In the genomic region with DNA sequence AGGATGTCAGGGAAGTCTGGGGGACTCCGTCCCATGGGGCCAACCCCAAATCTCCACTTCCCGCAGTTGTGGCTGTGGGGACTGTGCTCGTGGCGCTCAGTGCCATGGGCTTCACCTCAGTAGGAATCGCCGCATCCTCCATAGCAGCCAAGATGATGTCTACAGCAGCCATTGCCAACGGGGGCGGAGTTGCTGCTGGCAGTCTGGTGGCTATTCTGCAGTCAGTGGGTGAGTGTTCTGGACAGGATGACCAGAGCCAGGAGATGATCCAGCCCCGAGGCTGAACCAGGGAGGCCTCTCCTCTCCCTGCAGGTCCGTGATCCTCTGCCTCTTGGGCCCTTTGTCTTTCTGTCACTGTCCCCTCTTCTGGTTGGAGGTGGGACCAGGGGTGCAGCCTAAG, we compare ENCODE assay signal across 23 cellular contexts.
"Had no signal": no experiment of that assay in that cellular context is flagged by ENCODE, and none has a peak within 500 bp of the region (broad histone marks: within the 10 kb centered on the region; RNA-seq: fewer than 3 reads in every experiment).

No MANE protein-coding gene starts in this region.

- H3K27ac ChIP-seq: esophagus squamous epithelium, prostate gland, suprapubic skin, tibial nerve had no signal

- H3K4me1 Mint-ChIP-seq: activated B cell treated with CpG ODN at 0.5 μM for 24 hours; activated CD4-positive, alpha-beta T cell treated with anti-CD3 and anti-CD28 coated beads for 36 hours; central memory CD8-positive, alpha-beta T cell; stimulated activated naive CD8-positive, alpha-beta T cell treated with anti-CD3 and anti-CD28 coated beads, Interleukin-15, amount 100 ng/mL, for 72 hours; T-helper 17 cell had no signal

- H3K9me3 Mint-ChIP-seq: activated B cell treated with CpG ODN at 0.5 μM for 24 hours; activated T-cell treated with anti-CD3 and anti-CD28 coated beads, Interleukin-2, amount 50 U/mL, for 4 hours; activated T-helper 2 cell treated with anti-CD3 and anti-CD28 coated beads, Interferon-gamma antibody, Interleukin-2, Interleukin-4, amounts not matched to agents 10 μg/mL and 5 μg/mL and 100 μg/mL, durations not matched to agents 14 hours and 24 hours and 36 hours; central memory CD8-positive, alpha-beta T cell; endodermal cell; stimulated activated naive CD8-positive, alpha-beta T cell treated with anti-CD3 and anti-CD28 coated beads, Interleukin-15, amount 100 ng/mL, for 72 hours had no signal

- DNase-seq: activated B cell treated with CpG ODN at 0.5 μM for 24 hours; activated CD4-positive, alpha-beta T cell treated with anti-CD3 and anti-CD28 coated beads for 36 hours; activated CD4-positive, alpha-beta T cell treated with anti-CD3 and anti-CD28 coated beads, Interleukin-2, amount 50 U/mL, for 4 hours; activated CD8-positive, alpha-beta memory T cell treated with anti-CD3 and anti-CD28 coated beads, Interleukin-2, amount 50 U/mL, for 48 hours; activated naive CD4-positive, alpha-beta T cell; activated T-cell treated with anti-CD3 and anti-CD28 coated beads, Interleukin-2, amount 50 U/mL, for 4 hours; adrenal gland; endodermal cell; esophagus squamous epithelium; mesendoderm; stimulated activated CD4-positive, alpha-beta T cell treated with anti-CD3 and anti-CD28 coated beads, Interleukin-12 subunit alpha, Interleukin-12 subunit beta, amount 100 ng/mL, for 4 hours; stimulated activated CD4-positive, alpha-beta T cell treated with anti-CD3 and anti-CD28 coated beads, Interleukin-4, amount 100 ng/mL, for 4 hours; stimulated activated naive CD8-positive, alpha-beta T cell treated with anti-CD3 and anti-CD28 coated beads, Interleukin-15, amount 100 ng/mL, for 72 hours; SW 1271; T-helper 17 cell had no signal

- H3K4me1 ChIP-seq: esophagus squamous epithelium, prostate gland, tibial nerve had no signal

- H3K27ac Mint-ChIP-seq: activated B cell treated with CpG ODN at 0.5 μM for 24 hours; activated CD4-positive, alpha-beta T cell treated with anti-CD3 and anti-CD28 coated beads for 36 hours; activated naive CD8-positive, alpha-beta T cell; activated T-helper 2 cell treated with anti-CD3 and anti-CD28 coated beads, Interferon-gamma antibody, Interleukin-2, Interleukin-4, amounts not matched to agents 10 μg/mL and 5 μg/mL and 100 μg/mL, durations not matched to agents 14 hours and 24 hours and 36 hours; endodermal cell; T-helper 17 cell had no signal

- ATAC-seq: activated CD4-positive, alpha-beta T cell treated with anti-CD3 and anti-CD28 coated beads for 36 hours; activated T-cell treated with anti-CD3 and anti-CD28 coated beads, Interleukin-2, amount 50 U/mL, for 4 hours; mucosa of descending colon; stimulated activated naive CD8-positive, alpha-beta T cell treated with anti-CD3 and anti-CD28 coated beads, Interleukin-15, amount 100 ng/mL, for 72 hours; T-helper 17 cell had no signal

- H3K27me3 ChIP-seq: adrenal gland, esophagus squamous epithelium, suprapubic skin, tibial nerve had no signal

- H3K36me3 ChIP-seq: prostate gland, suprapubic skin had no signal

- H3K27me3 Mint-ChIP-seq: activated B cell treated with CpG ODN at 0.5 μM for 24 hours; activated CD4-positive, alpha-beta T cell treated with anti-CD3 and anti-CD28 coated beads for 36 hours; activated naive CD8-positive, alpha-beta T cell; central memory CD8-positive, alpha-beta T cell; stimulated activated naive CD8-positive, alpha-beta T cell treated with anti-CD3 and anti-CD28 coated beads, Interleukin-15, amount 100 ng/mL, for 72 hours; T-helper 17 cell had no signal

- H3K9me3 ChIP-seq: adrenal gland, esophagus squamous epithelium, mucosa of descending colon, prostate gland, suprapubic skin, tibial nerve had no signal

- H3K4me3 Mint-ChIP-seq: activated B cell treated with CpG ODN at 0.5 μM for 24 hours; activated CD4-positive, alpha-beta T cell treated with anti-CD3 and anti-CD28 coated beads for 36 hours; activated naive CD8-positive, alpha-beta T cell; activated T-cell treated with anti-CD3 and anti-CD28 coated beads, Interleukin-2, amount 50 U/mL, for 4 hours; central memory CD8-positive, alpha-beta T cell; endodermal cell; stimulated activated naive CD8-positive, alpha-beta T cell treated with anti-CD3 and anti-CD28 coated beads, Interleukin-15, amount 100 ng/mL, for 72 hours; T-helper 17 cell had no signal

- H3K4me3 ChIP-seq: adrenal gland, coronary artery, esophagus squamous epithelium, mucosa of descending colon, prostate gland, suprapubic skin, tibial nerve had no signal
